ENCODE assay signal across 20 cellular contexts in the genomic region with DNA sequence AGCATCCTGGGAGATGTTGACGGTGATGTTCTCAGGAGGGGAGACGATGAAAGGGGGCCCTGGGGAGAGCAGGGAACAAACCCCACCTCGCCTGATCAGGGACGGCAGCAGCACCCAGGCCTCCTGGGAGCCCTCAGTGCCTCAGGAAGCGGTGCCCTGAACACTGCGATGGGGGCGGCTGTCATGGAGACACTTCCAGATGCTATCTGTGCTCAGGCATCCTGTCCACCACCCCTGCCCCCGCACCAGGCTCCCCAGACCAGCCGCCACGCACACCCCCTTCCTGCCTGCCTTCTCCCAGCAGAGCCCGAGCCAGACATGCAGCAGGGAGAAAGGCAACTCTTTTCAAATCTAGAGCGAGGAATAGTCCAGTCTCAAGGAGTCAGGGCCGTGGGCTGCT. TPM values are rescaled to one million over a fixed set of nuclear protein-coding genes. Genes with fewer than 3 reads are reported as not detected.
A peak's percentile ranks its signal among the peaks of the same experiment; 100 is the strongest.
DNase-seq lines count a peak whose midpoint lies in the region; ATAC-seq and TF ChIP-seq lines count a peak whose summit lies in the region.
"Had no signal": no experiment of that assay in that cellular context is flagged by ENCODE, and none has a peak within 500 bp of the region (broad histone marks: within the 10 kb centered on the region; RNA-seq: fewer than 3 reads in every experiment).

No MANE protein-coding gene starts in this region.

- no peak overlapping the region for H3K4me3 Mint-ChIP-seq in neural progenitor cell
- no peak overlapping the region for H3K4me3 Mint-ChIP-seq in activated naive CD8-positive, alpha-beta T cell treated with anti-CD3 and anti-CD28 coated beads, Interleukin-2, amount 50 U/mL, for 24 hours
- H3K4me3 Mint-ChIP-seq: GM23338; T-helper 1 cell treated with Interleukin-12 subunit alpha and Interleukin-12 subunit beta and Interleukin-4 antibody, amounts not matched to agents 30 μg/mL and 1 μg/mL, for 36 hours had no signal

- H3K4me3 ChIP-seq in BLaER1 treated with 17β-estradiol and CSF1 and Interleukin-3, amounts not matched to agents 10 nM and 100 nM: no peak overlapping the region
- no peak overlapping the region for H3K4me3 ChIP-seq in HUES6 (ENCODE audit: low read depth, low read length)
- no peak overlapping the region for H3K4me3 ChIP-seq in neural progenitor cell
- H3K4me3 ChIP-seq: GM12878, GM23338 had no signal

- no peaks in the 10 kb centered on the region for H3K9me3 ChIP-seq in BLaER1 treated with 17β-estradiol and CSF1 and Interleukin-3, amounts not matched to agents 10 nM and 100 nM (replicated peaks in 1 of 11)
- H3K9me3 ChIP-seq in HUES6 (ENCODE audit: control insufficient read depth, insufficient read depth, low read depth, low read length) (no peaks in the 10 kb centered on the region), neural progenitor cell (ENCODE audit: low read depth) (no peaks in the 10 kb centered on the region)

- peak overlapping the region in 9 of 11 experiments; percentile 21 to 75 (median 64); a peak in 17 of 22 replicates for H3K4me2 ChIP-seq in BLaER1 treated with 17β-estradiol and CSF1 and Interleukin-3, amounts not matched to agents 10 nM and 100 nM
- H3K4me2 ChIP-seq in neural progenitor cell: no peak overlapping the region
- H3K4me2 ChIP-seq: GM23338 had no signal

- no peaks in the 10 kb centered on the region for H3K36me3 ChIP-seq in BLaER1 treated with 17β-estradiol and CSF1 and Interleukin-3, amounts not matched to agents 10 nM and 100 nM
- peaks cover 73% of the 10 kb centered on the region for H3K36me3 ChIP-seq in HUES6 (ENCODE audit: control insufficient read depth, insufficient read depth, low read length)
- no peaks in the 10 kb centered on the region for H3K36me3 ChIP-seq in neural progenitor cell

- peaks cover 0 to 28% (median 17%) of the 10 kb centered on the region in 10 experiments; a peak in 16 of 20 replicates for H3K4me1 ChIP-seq in BLaER1 treated with 17β-estradiol and CSF1 and Interleukin-3, amounts not matched to agents 10 nM and 100 nM
- H3K4me1 ChIP-seq in HUES6 (ENCODE audit: control insufficient read depth, insufficient read depth, low read length): no peaks in the 10 kb centered on the region; the same call in 1 of the 2 replicates
- H3K4me1 ChIP-seq in neural progenitor cell: no peaks in the 10 kb centered on the region

- H3K27me3 Mint-ChIP-seq in neural progenitor cell (ENCODE audit: insufficient read depth, low read depth): peaks cover 10% of the 10 kb centered on the region
- H3K27me3 Mint-ChIP-seq in activated naive CD8-positive, alpha-beta T cell treated with anti-CD3 and anti-CD28 coated beads, Interleukin-2, amount 50 U/mL, for 24 hours: no peaks in the 10 kb centered on the region

- H3K27me3 ChIP-seq in BLaER1 treated with 17β-estradiol and CSF1 and Interleukin-3, amounts not matched to agents 10 nM and 100 nM: no peaks in the 10 kb centered on the region
- H3K27me3 ChIP-seq in HUES6 (ENCODE audit: control insufficient read depth, insufficient read depth, low read length) (no peaks in the 10 kb centered on the region), neural progenitor cell (no peaks in the 10 kb centered on the region)

- H3K36me3 Mint-ChIP-seq in neural progenitor cell: peaks cover 8% of the 10 kb centered on the region
- H3K36me3 Mint-ChIP-seq in activated naive CD8-positive, alpha-beta T cell treated with anti-CD3 and anti-CD28 coated beads, Interleukin-2, amount 50 U/mL, for 24 hours (ENCODE audit: low read depth): peaks cover 34% of the 10 kb centered on the region

- peak overlapping the region; percentile 87 for H3K27ac Mint-ChIP-seq in neural progenitor cell
- no peak overlapping the region for H3K27ac Mint-ChIP-seq in activated naive CD8-positive, alpha-beta T cell treated with anti-CD3 and anti-CD28 coated beads, Interleukin-2, amount 50 U/mL, for 24 hours
- H3K27ac Mint-ChIP-seq: GM23338; T-helper 1 cell treated with Interleukin-12 subunit alpha and Interleukin-12 subunit beta and Interleukin-4 antibody, amounts not matched to agents 30 μg/mL and 1 μg/mL, for 36 hours had no signal

- peak; percentile 79 for DNase-seq in UCSD-AML1 (lab: John Stamatoyannopoulos, UW; ENCODE audit: unreplicated experiment)
- no peak for DNase-seq in neural progenitor cell (ENCODE audit: low spot score)
- DNase-seq in activated naive CD8-positive, alpha-beta T cell treated with anti-CD3 and anti-CD28 coated beads, Interleukin-2, amount 50 U/mL, for 24 hours: no peak
- DNase-seq in NCI-H446 treated with DMSO at 0.1 percent for 48 hours (lab: John Stamatoyannopoulos, UW): no peak
- DNase-seq: ACHN; KBM-7; NCI-H146; NCI-H2081; NCI-H510A; NCI-H748 treated with DMSO at 0.1 percent for 48 hours; NK-92 treated with Interleukin-12 subunit alpha and Interleukin-12 subunit beta, amount 100 ng/mL, for 24 hours; OCI-M1; SHP77 treated with DMSO at 0.1 percent for 48 hours had no signal

- H4K20me1 ChIP-seq in BLaER1 treated with 17β-estradiol and CSF1 and Interleukin-3, amounts not matched to agents 10 nM and 100 nM: peaks cover 0 to 32% (median 0%) of the 10 kb centered on the region in 11 experiments; a peak in 1 of 22 replicates
- no peaks in the 10 kb centered on the region for H4K20me1 ChIP-seq in neural progenitor cell (ENCODE audit: low read depth)

- no peak overlapping the region for H3K27ac ChIP-seq in BLaER1 treated with 17β-estradiol and CSF1 and Interleukin-3, amounts not matched to agents 10 nM and 100 nM
- H3K27ac ChIP-seq in HUES6 (ENCODE audit: low read depth, low read length) (no peak overlapping the region), neural progenitor cell (no peak overlapping the region)

- no peak overlapping the region for H2AFZ ChIP-seq in neural progenitor cell (replicated peaks)
- H2AFZ ChIP-seq: GM23338 had no signal

- peak overlapping the region in 3 of 11 experiments; percentile 6 to 24 (median 18); a peak in 2 of 22 replicates for H3K9ac ChIP-seq in BLaER1 treated with 17β-estradiol and CSF1 and Interleukin-3, amounts not matched to agents 10 nM and 100 nM
- peak overlapping the region; percentile 27 for H3K9ac ChIP-seq in HUES6 (ENCODE audit: low read length)
- no peak overlapping the region for H3K9ac ChIP-seq in neural progenitor cell

- no peaks in the 10 kb centered on the region for H3F3A ChIP-seq in neural progenitor cell (ENCODE audit: low read depth)

- no peaks in the 10 kb centered on the region for H3K79me2 ChIP-seq in neural progenitor cell (ENCODE audit: low read depth)

- H3K4me1 Mint-ChIP-seq in neural progenitor cell: peaks cover 15% of the 10 kb centered on the region
- peaks cover 4% of the 10 kb centered on the region for H3K4me1 Mint-ChIP-seq in activated naive CD8-positive, alpha-beta T cell treated with anti-CD3 and anti-CD28 coated beads, Interleukin-2, amount 50 U/mL, for 24 hours
- H3K4me1 Mint-ChIP-seq: GM23338 had no signal

- H3K9me3 Mint-ChIP-seq in neural progenitor cell: peaks cover 12% of the 10 kb centered on the region
- H3K9me3 Mint-ChIP-seq in activated naive CD8-positive, alpha-beta T cell treated with anti-CD3 and anti-CD28 coated beads, Interleukin-2, amount 50 U/mL, for 24 hours: no peaks in the 10 kb centered on the region
- H3K9me3 Mint-ChIP-seq: GM23338; T-helper 1 cell treated with Interleukin-12 subunit alpha and Interleukin-12 subunit beta and Interleukin-4 antibody, amounts not matched to agents 30 μg/mL and 1 μg/mL, for 36 hours had no signal

- no peak for TF ChIP-seq CTCF in neural progenitor cell (IDR thresholded peaks at IDR 0.05)

- no peak for ATAC-seq in activated naive CD8-positive, alpha-beta T cell treated with anti-CD3 and anti-CD28 coated beads, Interleukin-2, amount 50 U/mL, for 24 hours
- no peak for ATAC-seq in HG03095 (IDR thresholded peaks at IDR 0.05; ENCODE audit: unreplicated experiment)
- ATAC-seq: GM12878, GM23338, HepG2 had no signal

RNA-seq across cellular contexts. Expression of gene IGSF9B, which starts 20.6 kb away (rescaled TPM):
- 1.3 and 5.4 TPM in 2 replicates for total RNA-seq in neural progenitor cell (ENCODE audit: low replicate concordance)
- total RNA-seq: HepG2 had no signal
